8 cellular contexts compared by ENCODE assay signal in genomic region chr17:40121886-40122465, GRCh38. TPM values are rescaled to one million over a fixed set of nuclear protein-coding genes. Genes with fewer than 3 reads are reported as not detected.
A peak's percentile ranks its signal among the peaks of the same experiment; 100 is the strongest.
DNase-seq lines count a peak whose midpoint lies in the region; ATAC-seq and TF ChIP-seq lines count a peak whose summit lies in the region.

MSL1 (plus strand) TSS chr17:40121971; CDS start chr17:40122613, 642 bp downstream.

- H3K9me3 ChIP-seq in BE2C (no peaks in the 10 kb centered on the region), KOPT-K1 (ENCODE audit: insufficient read depth, low read length, poor library complexity, severe bottlenecking) (no peaks in the 10 kb centered on the region), SJSA1 (replicated peaks) (no peaks in the 10 kb centered on the region)

- H3K4me3 Mint-ChIP-seq in neural crest cell: peak within 1 kb of the TSS; percentile 99
- peak within 1 kb of the TSS; percentile 93 to 95 for H3K4me3 Mint-ChIP-seq in stimulated activated naive CD8-positive, alpha-beta T cell treated with anti-CD3 and anti-CD28 coated beads, Interleukin-15, amount 100 ng/mL, for 72 hours

- H3K4me3 ChIP-seq in BE2C (ENCODE audit: low read depth, low read length) (peak within 1 kb of the TSS; percentile 91), SJSA1 (peak within 1 kb of the TSS; percentile 97)

- no peaks in the 10 kb centered on the region for H3K9me3 Mint-ChIP-seq in neural crest cell
- no peaks in the 10 kb centered on the region for H3K9me3 Mint-ChIP-seq in stimulated activated naive CD8-positive, alpha-beta T cell treated with anti-CD3 and anti-CD28 coated beads, Interleukin-15, amount 100 ng/mL, for 72 hours

- H3K27me3 ChIP-seq in BE2C (no peaks in the 10 kb centered on the region), SJSA1 (replicated peaks) (no peaks in the 10 kb centered on the region), foreskin keratinocyte (no peaks in the 10 kb centered on the region)

- H3K27ac Mint-ChIP-seq in neural crest cell (ENCODE audit: unreplicated experiment): peak within 1 kb of the TSS; percentile 99
- H3K27ac Mint-ChIP-seq in stimulated activated naive CD8-positive, alpha-beta T cell treated with anti-CD3 and anti-CD28 coated beads, Interleukin-15, amount 100 ng/mL, for 72 hours: peak within 1 kb of the TSS; percentile 72 to 82

- peak within 1 kb of the TSS; percentile 90 for H3K27ac ChIP-seq in KOPT-K1 (ENCODE audit: low read depth, low read length, poor library complexity, severe bottlenecking)
- H3K27ac ChIP-seq in SJSA1: peak within 1 kb of the TSS; percentile 86
- H3K27ac ChIP-seq in foreskin keratinocyte: peak within 1 kb of the TSS; percentile 96

- no peaks in the 10 kb centered on the region for H3K4me1 ChIP-seq in BE2C
- H3K4me1 ChIP-seq in SJSA1 (replicated peaks): peaks cover 8% of the 10 kb centered on the region
- H3K4me1 ChIP-seq in foreskin keratinocyte: peaks cover 13% of the 10 kb centered on the region

- TF ChIP-seq CTCF in BE2C (IDR thresholded peaks at IDR 0.05; ENCODE audit: low read depth, low read length) (no peak), foreskin keratinocyte (conservative IDR thresholded peaks at IDR 0.05) (no peak), neural crest cell (conservative IDR thresholded peaks at IDR 0.05) (no peak)

- peaks cover 9% of the 10 kb centered on the region for H3K36me3 Mint-ChIP-seq in neural crest cell (ENCODE audit: low read depth)

- H3K27me3 Mint-ChIP-seq in neural crest cell (ENCODE audit: low read depth): no peaks in the 10 kb centered on the region
- no peaks in the 10 kb centered on the region for H3K27me3 Mint-ChIP-seq in stimulated activated naive CD8-positive, alpha-beta T cell treated with anti-CD3 and anti-CD28 coated beads, Interleukin-15, amount 100 ng/mL, for 72 hours

- H3K36me3 ChIP-seq in BE2C (peaks cover 16% of the 10 kb centered on the region), KOPT-K1 (ENCODE audit: insufficient read depth, low read length) (peaks cover 19% of the 10 kb centered on the region), SJSA1 (peaks cover 42% of the 10 kb centered on the region)

- peak; percentile 50 for ATAC-seq in GM19438 (IDR thresholded peaks at IDR 0.05; ENCODE audit: low read depth, unreplicated experiment)
- ATAC-seq in foreskin keratinocyte: peak; percentile 46
- peak; percentile 81 for ATAC-seq in stimulated activated naive CD8-positive, alpha-beta T cell treated with anti-CD3 and anti-CD28 coated beads, Interleukin-15, amount 100 ng/mL, for 72 hours

- H3K4me1 Mint-ChIP-seq in neural crest cell: peaks cover 39% of the 10 kb centered on the region
- H3K4me1 Mint-ChIP-seq in stimulated activated naive CD8-positive, alpha-beta T cell treated with anti-CD3 and anti-CD28 coated beads, Interleukin-15, amount 100 ng/mL, for 72 hours: peaks cover 35% of the 10 kb centered on the region

- DNase-seq in BE2C (peak; percentile 89), SJSA1 (ENCODE audit: low read depth in 1 of 2, low spot score in 2 of 2) (peak; percentile 85 to 87), foreskin keratinocyte (peak in 1 of 2 donors; percentile 63), neural crest cell (ENCODE audit: low read depth, low spot score) (peak; percentile 83)
- peak; percentile 89 for DNase-seq in activated naive CD4-positive, alpha-beta T cell treated with Interleukin-2 at 50 U/mL for 16 hours
- DNase-seq in stimulated activated naive CD8-positive, alpha-beta T cell treated with anti-CD3 and anti-CD28 coated beads, Interleukin-15, amount 100 ng/mL, for 72 hours: peak; percentile 84 to 86

RNA-seq across cellular contexts. Expression of gene MSL1, which starts in this region (rescaled TPM):
- polyA plus RNA-seq in BE2C (2012; ENCODE audit: insufficient read depth, insufficient read length, low read depth): 119 TPM
- 41.7 and 49.4 TPM in 2 replicates for total RNA-seq in SJSA1 (2014; rRNA removed; shearing (Covaris generic))
- total RNA-seq in foreskin keratinocyte: 57.7 and 60.6 TPM in 2 replicates
- 35.5 and 44.6 TPM in 2 replicates for polyA plus RNA-seq in foreskin keratinocyte
- total RNA-seq in neural crest cell: 147 and 153 TPM in 2 replicates
